ENCODE assay signal across 21 cellular contexts in genomic region chr20:17624551-17625245, GRCh38. TPM values are rescaled to one million over a fixed set of nuclear protein-coding genes. Genes with fewer than 3 reads are reported as not detected.
DNase-seq lines count a peak whose midpoint lies in the region; ATAC-seq and TF ChIP-seq lines count a peak whose summit lies in the region.
"Had no signal": no experiment of that assay in that cellular context is flagged by ENCODE, and none has a peak within 500 bp of the region (broad histone marks: within the 10 kb centered on the region; RNA-seq: fewer than 3 reads in every experiment).

No MANE protein-coding gene starts in this region.

- peaks cover 100% of the 10 kb centered on the region for H3K36me3 ChIP-seq in lower lobe of right lung
- H3K36me3 ChIP-seq in upper lobe of right lung, result peaks cover 97% of the 10 kb centered on the region

- POLR2A ChIA-PET in WTC11 (lab: Charles Lee), result no interaction called here

- H3K27ac ChIP-seq in lower lobe of right lung, result no peak overlapping the region
- H3K27ac ChIP-seq in upper lobe of right lung, result no peak overlapping the region
- H3K27ac ChIP-seq: gastrocnemius medialis, SK-N-MC had no signal

- no peak overlapping the region for H3K27ac Mint-ChIP-seq in WTC11

- H3K9me3 Mint-ChIP-seq in WTC11, result no peaks in the 10 kb centered on the region
- H3K9me3 Mint-ChIP-seq: central memory CD8-positive, alpha-beta T cell; H9 had no signal

- TF ChIP-seq CTCF in WTC11 (IDR thresholded peaks at IDR 0.05) (no peak), lower lobe of right lung (IDR thresholded peaks at IDR 0.05) (no peak), upper lobe of right lung (IDR thresholded peaks at IDR 0.05) (no peak)

- peaks cover 8% of the 10 kb centered on the region for H3K4me1 ChIP-seq in lower lobe of right lung
- H3K4me1 ChIP-seq in upper lobe of right lung, result no peaks in the 10 kb centered on the region
- H3K4me1 ChIP-seq: gastrocnemius medialis had no signal

- ATAC-seq in WTC11 (no peak), lower lobe of right lung (no peak), upper lobe of right lung (no peak), GM18867 (IDR thresholded peaks at IDR 0.05; ENCODE audit: unreplicated experiment) (no peak)
- ATAC-seq: gastrocnemius medialis; PC-3; stimulated activated naive CD8-positive, alpha-beta T cell treated with anti-CD3 and anti-CD28 coated beads, Interleukin-15, Interleukin-2, amounts not matched to agents 100 U/mL and 50 U/mL, for 24 hours had no signal

- H3K27me3 ChIP-seq in lower lobe of right lung (ENCODE audit: low read depth) (no peaks in the 10 kb centered on the region), upper lobe of right lung (no peaks in the 10 kb centered on the region)
- H3K27me3 ChIP-seq: gastrocnemius medialis had no signal

- peaks cover 58% of the 10 kb centered on the region for H3K36me3 Mint-ChIP-seq in WTC11

- DNase-seq in activated naive CD4-positive, alpha-beta T cell treated with anti-CD3 and anti-CD28 coated beads, Interleukin-2, amount 50 U/mL, for 16 hours, result peak; percentile 6
- DNase-seq in activated naive CD4-positive, alpha-beta T cell (lab: John Stamatoyannopoulos, UW), result no peak
- DNase-seq in WTC11 (ENCODE audit: low spot score), result peak; percentile 5
- DNase-seq in lower lobe of right lung, result peak; percentile 23
- peak; percentile 50 for DNase-seq in upper lobe of right lung
- DNase-seq in iPS-NIHi7 (ENCODE audit: extremely low spot score), result no peak
- DNase-seq in DMS79 treated with DMSO at 0.1 percent for 48 hours (lab: John Stamatoyannopoulos, UW), result no peak
- DNase-seq: activated gamma-delta T cell treated with Interleukin-2 at 50 U/mL for 16 hours; GF-D8; H9; NCI-H2171; NCI-H748 treated with DMSO at 0.1 percent for 48 hours; nucleus accumbens; PC-3; stimulated activated CD4-positive, alpha-beta T cell treated with anti-CD3 and anti-CD28 coated beads, Interleukin-1b, Interleukin-23, amount 100 ng/mL, for 48 hours; stimulated activated naive CD8-positive, alpha-beta T cell treated with anti-CD3 and anti-CD28 coated beads, Interleukin-15, Interleukin-2, amounts not matched to agents 100 U/mL and 50 U/mL, for 24 hours; T-helper 9 cell had no signal

- H3K4me3 ChIP-seq in lower lobe of right lung (no peak overlapping the region), upper lobe of right lung (no peak overlapping the region)
- H3K4me3 ChIP-seq: gastrocnemius medialis, SK-N-MC had no signal

- intact Hi-C loops in lower lobe of right lung (cut with DNase I) (no loop called here), upper lobe of right lung (cut with DNase I) (no loop called here)

- H3K4me3 Mint-ChIP-seq in WTC11, result no peak overlapping the region
- H3K4me3 Mint-ChIP-seq: central memory CD8-positive, alpha-beta T cell; H9 had no signal

- H3K4me1 Mint-ChIP-seq in WTC11, result no peaks in the 10 kb centered on the region
- H3K4me1 Mint-ChIP-seq: H9 had no signal

- CTCF ChIA-PET in WTC11 (lab: Charles Lee), result interaction anchor here (0.9 to 1.9 kb wide), 2 partner anchors 25 to 314 kb away, joined by 4 to 6 read pairs; no protein-coding TSS in a partner anchor

- H3K27me3 Mint-ChIP-seq in WTC11 (ENCODE audit: low read depth), result no peaks in the 10 kb centered on the region
- H3K27me3 Mint-ChIP-seq: central memory CD8-positive, alpha-beta T cell had no signal

- H3K9me3 ChIP-seq in lower lobe of right lung, result no peaks in the 10 kb centered on the region
- no peaks in the 10 kb centered on the region for H3K9me3 ChIP-seq in upper lobe of right lung
- H3K9me3 ChIP-seq: gastrocnemius medialis had no signal

TF ChIP-seq in WTC11, 78 proteins besides CTCF, POLR2A, EP300 and RAD21 (continues in another document):
- no peak for TF ChIP-seq ARID4B (CRISPR knock-in tag; IDR thresholded peaks at IDR 0.05; ENCODE audit: borderline replicate concordance)
- no peak for TF ChIP-seq E2F5 (CRISPR knock-in tag; IDR thresholded peaks at IDR 0.05)
- no peak for TF ChIP-seq ZNF232 (CRISPR knock-in tag; IDR thresholded peaks at IDR 0.05)
- no peak for TF ChIP-seq ZNF396 (CRISPR knock-in tag; IDR thresholded peaks at IDR 0.05; ENCODE audit: borderline replicate concordance)
- no peak for TF ChIP-seq CREM (CRISPR knock-in tag; IDR thresholded peaks at IDR 0.05)
- TF ChIP-seq TEAD1 (CRISPR knock-in tag; IDR thresholded peaks at IDR 0.05), result no peak
- TF ChIP-seq MAX (CRISPR knock-in tag; IDR thresholded peaks at IDR 0.05), result no peak
- no peak for TF ChIP-seq ZBTB21 (CRISPR knock-in tag; IDR thresholded peaks at IDR 0.05; ENCODE audit: borderline replicate concordance)
- no peak for TF ChIP-seq ZNF121 (CRISPR knock-in tag; IDR thresholded peaks at IDR 0.05)
- no peak for TF ChIP-seq ZNF425 (CRISPR knock-in tag; conservative IDR thresholded peaks at IDR 0.05)
- TF ChIP-seq RELA (CRISPR knock-in tag; IDR thresholded peaks at IDR 0.05; ENCODE audit: borderline replicate concordance), result no peak
- TF ChIP-seq ETV6 (CRISPR knock-in tag; IDR thresholded peaks at IDR 0.05), result no peak
- no peak for TF ChIP-seq USF2 (CRISPR knock-in tag; IDR thresholded peaks at IDR 0.05)
- no peak for TF ChIP-seq CBFB (CRISPR knock-in tag; IDR thresholded peaks at IDR 0.05; ENCODE audit: low read depth)

RNA-seq across cellular contexts. Expression of gene DSTN, which starts 54.8 kb away (rescaled TPM):
- total RNA-seq in WTC11 (2021), result 145 to 153 TPM (median 149 TPM) in 3 replicates
- total RNA-seq in lower lobe of right lung, result 347 TPM
- total RNA-seq in upper lobe of right lung, result 463 TPM

RNA-seq across cellular contexts. Expression of gene RRBP1, which starts 57.3 kb away (rescaled TPM):
- 161 to 171 TPM (median 162 TPM) in 3 replicates for total RNA-seq in WTC11 (2021)
- 138 TPM for total RNA-seq in lower lobe of right lung
- 166 TPM for total RNA-seq in upper lobe of right lung

Comparison
In these comparisons a context has a peak if more than half of its experiments do, and no peak if none do; other contexts are left out.
1. DNase-seq: peak in activated naive CD4-positive, alpha-beta T cell treated with anti-CD3 and anti-CD28 coated beads, Interleukin-2, amount 50 U/mL, for 16 hours (single experiment), WTC11 (single experiment), lower lobe of right lung (single experiment) and upper lobe of right lung (single experiment); none in activated naive CD4-positive, alpha-beta T cell (0 of 4), iPS-NIHi7 (single experiment) and DMS79 treated with DMSO at 0.1 percent for 48 hours (single experiment).